19 cellular contexts compared by ENCODE assay signal in the genomic region with DNA sequence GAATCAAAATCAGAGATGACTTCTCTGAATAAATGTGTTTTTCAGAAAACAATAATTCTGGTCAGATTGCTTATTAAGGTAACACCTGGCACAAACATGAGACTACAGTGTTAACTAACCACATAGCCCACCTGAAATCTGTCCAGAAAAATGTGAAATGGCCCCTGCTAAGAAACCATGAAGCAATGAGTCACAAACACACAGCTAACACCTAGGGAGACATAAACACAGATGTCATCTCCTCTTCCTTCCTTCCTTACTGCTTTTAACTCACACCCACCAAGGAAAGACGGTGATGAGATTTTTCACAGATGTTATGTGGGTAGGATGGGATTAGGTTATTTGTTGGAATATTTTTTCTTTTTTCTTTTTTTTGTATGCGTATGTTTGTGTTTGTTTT.
DNase-seq lines count a peak whose midpoint lies in the region; ATAC-seq, FAIRE-seq and TF ChIP-seq lines count a peak whose summit lies in the region.
"Had no signal": no experiment of that assay in that cellular context is flagged by ENCODE, and none has a peak within 500 bp of the region (broad histone marks: within the 10 kb centered on the region; RNA-seq: fewer than 3 reads in every experiment).

No MANE protein-coding gene starts in this region.

- H2AFZ ChIP-seq in astrocyte (ENCODE audit: low read depth, low read length), result no peak overlapping the region

- H3K9ac ChIP-seq in astrocyte (ENCODE audit: low read length), result no peak overlapping the region

- DNase-seq in A172 (ENCODE audit: low spot score) (peak; percentile 56), HT1080 (ENCODE audit: low read depth) (peak; percentile 47), astrocyte (ENCODE audit: low read depth) (peak; percentile 12), kidney tubule cell (ENCODE audit: low spot score) (peak; percentile 62), psoas muscle (no peak), ascending aorta (ENCODE audit: low spot score in 2 of 2) (no peak)
- no peak for DNase-seq in effector CD8-positive, alpha-beta T cell (lab: John Stamatoyannopoulos, UW)
- DNase-seq: 8988T; C1 segment of cervical spinal cord; Calu3; CD4-positive, alpha-beta memory T cell; COR-L47; DMS53; DMS79 treated with DMSO at 0.1 percent for 48 hours; GF-D8; H9 had no signal

- ATAC-seq in psoas muscle, result no peak
- ATAC-seq: HCT116 had no signal

- no peaks in the 10 kb centered on the region for H3K79me2 ChIP-seq in astrocyte (ENCODE audit: insufficient read depth, low read length)

- H3K36me3 ChIP-seq in astrocyte (ENCODE audit: insufficient read depth, low read length) (no peaks in the 10 kb centered on the region), psoas muscle (ENCODE audit: insufficient read depth in 1 of 2, low read depth in 1 of 2) (no peaks in the 10 kb centered on the region), ascending aorta (no peaks in the 10 kb centered on the region)

- H3K4me3 Mint-ChIP-seq in astrocyte (ENCODE audit: unreplicated experiment), result no peak overlapping the region
- H3K4me3 Mint-ChIP-seq: CD4-positive, alpha-beta memory T cell; H9 had no signal

- no peaks in the 10 kb centered on the region for H3K9me3 Mint-ChIP-seq in astrocyte (ENCODE audit: unreplicated experiment)
- H3K9me3 Mint-ChIP-seq: H9 had no signal

- no peaks in the 10 kb centered on the region for H3K36me3 Mint-ChIP-seq in astrocyte (ENCODE audit: low read depth, unreplicated experiment)
- H3K36me3 Mint-ChIP-seq: CD4-positive, alpha-beta memory T cell had no signal

- H3K27me3 ChIP-seq in astrocyte (ENCODE audit: insufficient read depth, low read length) (no peaks in the 10 kb centered on the region), psoas muscle (ENCODE audit: insufficient read depth in 3 of 3, low read length in 2 of 3) (no peaks in the 10 kb centered on the region), ascending aorta (no peaks in the 10 kb centered on the region)

- no peak for TF ChIP-seq CTCF in astrocyte (IDR thresholded peaks at IDR 0.05; ENCODE audit: insufficient read depth, low read depth, low read length)
- no peak for TF ChIP-seq CTCF in psoas muscle (IDR thresholded peaks at IDR 0.05)
- no peak for TF ChIP-seq CTCF in ascending aorta (IDR thresholded peaks at IDR 0.05)

- no peak overlapping the region for H3K27ac ChIP-seq in astrocyte (ENCODE audit: low read depth, low read length)
- no peak overlapping the region for H3K27ac ChIP-seq in psoas muscle
- no peak overlapping the region for H3K27ac ChIP-seq in ascending aorta

- no peak overlapping the region for H3K4me3 ChIP-seq in astrocyte (ENCODE audit: insufficient read depth, low read depth, low read length)
- H3K4me3 ChIP-seq in psoas muscle, result no peak overlapping the region
- no peak overlapping the region for H3K4me3 ChIP-seq in ascending aorta

- FAIRE-seq in astrocyte (lab: Jason Lieb, UNC), result no peak
- FAIRE-seq: GM12891, H1 had no signal

- H3K4me1 ChIP-seq in astrocyte (ENCODE audit: insufficient read depth, low read length) (no peaks in the 10 kb centered on the region), psoas muscle (no peaks in the 10 kb centered on the region), ascending aorta (no peaks in the 10 kb centered on the region)

- H3K9me3 ChIP-seq in astrocyte (ENCODE audit: insufficient read depth, low read depth, low read length), result no peaks in the 10 kb centered on the region
- H3K9me3 ChIP-seq in psoas muscle, result no peaks in the 10 kb centered on the region
- H3K9me3 ChIP-seq in ascending aorta, result no peaks in the 10 kb centered on the region

- H3K27me3 Mint-ChIP-seq in astrocyte (ENCODE audit: low read depth, unreplicated experiment), result no peaks in the 10 kb centered on the region
- H3K27me3 Mint-ChIP-seq: CD4-positive, alpha-beta memory T cell had no signal

- H3K27ac Mint-ChIP-seq in astrocyte (ENCODE audit: unreplicated experiment), result no peak overlapping the region
- H3K27ac Mint-ChIP-seq: CD4-positive, alpha-beta memory T cell; H9 had no signal

- no peak overlapping the region for H3K4me2 ChIP-seq in astrocyte (ENCODE audit: low read length)

- intact Hi-C loops in psoas muscle (cut with DNase I), result no loop called here
- intact Hi-C loops in ascending aorta (cut with DNase I), result no loop called here

- H4K20me1 ChIP-seq in astrocyte (ENCODE audit: insufficient read depth, low read length), result no peaks in the 10 kb centered on the region

- 54 to 64% (median 58%) methylated on average over 2 of the region's 2 CpGs for WGBS in psoas muscle, 3 donors

- H3K4me1 Mint-ChIP-seq in astrocyte (ENCODE audit: low read depth, unreplicated experiment), result no peaks in the 10 kb centered on the region
- H3K4me1 Mint-ChIP-seq: CD4-positive, alpha-beta memory T cell; H9 had no signal

Comparison
In these comparisons a context has a peak if more than half of its experiments do, and no peak if none do; other contexts are left out.
1. DNase-seq: peak in A172 (single experiment), HT1080 (single experiment), astrocyte (single experiment) and kidney tubule cell (single experiment); none in effector CD8-positive, alpha-beta T cell (single experiment), psoas muscle (0 of 2) and ascending aorta (0 of 2).